In the genomic region with DNA sequence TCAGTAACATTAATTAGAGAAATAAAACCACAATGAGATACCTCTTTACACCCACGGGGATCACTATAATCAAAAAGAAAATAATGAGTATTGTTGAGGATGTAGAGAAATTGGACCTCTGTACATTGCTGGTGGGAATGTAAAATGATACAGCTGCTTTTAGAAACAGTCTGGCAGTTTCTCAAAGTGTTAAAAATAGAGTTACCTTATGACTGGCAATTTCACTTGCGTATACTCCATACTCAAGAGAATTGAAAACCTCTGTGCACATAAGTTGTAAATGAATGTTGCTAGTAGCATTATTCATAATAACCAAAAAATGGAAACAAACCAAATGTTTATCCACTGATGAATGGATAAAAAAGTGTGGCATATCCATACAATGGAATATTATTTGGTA, we compare ENCODE assay signal across 7 cellular contexts. TPM values are rescaled to one million over a fixed set of nuclear protein-coding genes. Genes with fewer than 3 reads are reported as not detected.
A peak's percentile ranks its signal among the peaks of the same experiment; 100 is the strongest.
DNase-seq lines count a peak whose midpoint lies in the region; ATAC-seq lines count a peak whose summit lies in the region.
"Not testable (repeated sequence)": the region's sequence is repeated elsewhere in the genome, so short reads cannot be mapped to it uniquely, and the experiment has no call there.

No MANE protein-coding gene starts in this region.

- ATAC-seq in GM18867 (IDR thresholded peaks at IDR 0.05; ENCODE audit: unreplicated experiment) = peak; percentile 82
- peak; percentile 73 for ATAC-seq in GM19395 (IDR thresholded peaks at IDR 0.05; ENCODE audit: unreplicated experiment)
- peak; percentile 85 for ATAC-seq in GM21529 (IDR thresholded peaks at IDR 0.05; ENCODE audit: unreplicated experiment)
- ATAC-seq in HG02678 (IDR thresholded peaks at IDR 0.05; ENCODE audit: unreplicated experiment) = peak; percentile 68
- ATAC-seq in HG03064 (IDR thresholded peaks at IDR 0.05; ENCODE audit: low read depth, unreplicated experiment) = peak; percentile 77
- peak; percentile 93 for ATAC-seq in HG03442 (IDR thresholded peaks at IDR 0.05; ENCODE audit: unreplicated experiment)
- peak; percentile 31 for ATAC-seq in Right ventricle myocardium inferior

- intact Hi-C loops in Right ventricle myocardium inferior (cut with DNase I) = loop anchor here (10.0 kb wide), 1 partner anchor 46 kb away; no protein-coding TSS in a partner anchor

- DNase-seq in Right ventricle myocardium inferior (ENCODE audit: missing footprints) = not testable (repeated sequence)

RNA-seq across cellular contexts. Expression of a gene that starts 6.3 kb away (rescaled TPM):
- 86.1 TPM for total RNA-seq in Right ventricle myocardium inferior

RNA-seq across cellular contexts. Expression of a gene that starts 51.9 kb away (rescaled TPM):
- total RNA-seq in Right ventricle myocardium inferior = 284 TPM

Comparison
In these comparisons a context has a peak if more than half of its experiments do, and no peak if none do; other contexts are left out.
1. ATAC-seq: peak in every context shown above with its lines; median percentile 93 in HG03442; 85 in GM21529; 82 in GM18867; 77 in HG03064; 73 in GM19395; 68 in HG02678; 31 in Right ventricle myocardium inferior.